8 cellular contexts compared by ENCODE assay signal in the genomic region with DNA sequence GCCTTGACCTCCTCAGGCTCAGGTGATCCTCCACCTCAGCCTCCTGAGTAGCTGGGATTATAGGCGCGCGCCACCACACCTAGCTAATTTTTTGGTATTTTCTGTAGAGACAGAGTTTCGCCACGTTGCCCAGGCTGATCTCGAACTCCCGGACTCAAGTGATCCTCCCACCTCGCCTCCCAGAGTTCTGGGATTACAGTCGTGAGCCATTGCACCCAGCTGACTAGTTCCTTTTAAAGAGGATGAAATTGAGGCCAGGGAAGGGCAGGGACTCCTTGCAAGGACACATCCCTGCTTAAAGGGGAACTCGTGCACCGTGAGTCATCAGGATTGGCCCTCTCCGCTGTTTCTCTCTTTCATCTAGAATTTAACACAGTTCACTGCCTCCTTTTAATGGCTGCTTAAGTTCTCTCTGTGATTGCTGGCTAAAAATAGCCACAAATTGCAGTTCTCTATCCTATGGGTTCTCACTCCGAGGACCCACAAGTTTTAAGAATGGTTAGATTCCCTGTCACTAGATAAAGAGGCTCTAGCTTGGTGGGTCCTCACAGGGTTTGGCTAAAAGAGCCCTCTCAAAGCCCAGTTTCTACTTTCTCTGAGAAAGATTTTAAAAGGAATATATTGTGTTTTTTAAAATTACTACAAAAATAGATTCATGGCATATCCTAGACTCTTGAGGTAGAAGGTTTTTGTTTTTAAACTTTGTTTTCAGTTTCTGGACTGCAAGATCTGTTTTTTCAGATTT. TPM values are rescaled to one million over a fixed set of nuclear protein-coding genes. Genes with fewer than 3 reads are reported as not detected.
A peak's percentile ranks its signal among the peaks of the same experiment; 100 is the strongest.
DNase-seq lines count a peak whose midpoint lies in the region; ATAC-seq and TF ChIP-seq lines count a peak whose summit lies in the region.

No MANE protein-coding gene starts in this region.

- peaks cover 7% of the 10 kb centered on the region for H3F3A ChIP-seq in DOHH2 (ENCODE audit: control insufficient read depth, insufficient read depth)

- no peaks in the 10 kb centered on the region for H4K20me1 ChIP-seq in DOHH2 (ENCODE audit: control insufficient read depth, insufficient read depth, low read depth, low read length)

- H3K9me2 ChIP-seq in DOHH2 (replicated peaks; ENCODE audit: control insufficient read depth, low read length) = no peaks in the 10 kb centered on the region

- peak overlapping the region; percentile 98 for H3K9ac ChIP-seq in adipocyte (ENCODE audit: low read length)
- no peak overlapping the region for H3K9ac ChIP-seq in parathyroid adenoma

- H3K36me3 ChIP-seq in DOHH2 (ENCODE audit: control insufficient read depth, low read length) = peaks cover 2% of the 10 kb centered on the region
- H3K36me3 ChIP-seq in MG63 = no peaks in the 10 kb centered on the region; the same call in 1 of the 2 replicates
- peaks cover 4% of the 10 kb centered on the region for H3K36me3 ChIP-seq in adipocyte (ENCODE audit: control insufficient read depth, insufficient read depth, low read length, severe bottlenecking)
- H3K36me3 ChIP-seq in heart right ventricle = peaks cover 0 to 15% (median 0%) of the 10 kb centered on the region in 9 donors
- no peaks in the 10 kb centered on the region for H3K36me3 ChIP-seq in parathyroid adenoma (ENCODE audit: control insufficient read depth, insufficient read depth, low read length)

- ATAC-seq in heart right ventricle (peak; percentile 32 to 83 (median 70)), HG03097 (IDR thresholded peaks at IDR 0.05; ENCODE audit: low FRiP score, unreplicated experiment) (no peak), GM21529 (IDR thresholded peaks at IDR 0.05; ENCODE audit: unreplicated experiment) (no peak)

- H3K79me2 ChIP-seq in DOHH2 (ENCODE audit: control insufficient read depth, low read length) (peaks cover 27% of the 10 kb centered on the region), parathyroid adenoma (no peaks in the 10 kb centered on the region)

- no peaks in the 10 kb centered on the region for H3K9me3 ChIP-seq in DOHH2 (ENCODE audit: control insufficient read depth, insufficient read depth, low read length)
- no peaks in the 10 kb centered on the region for H3K9me3 ChIP-seq in MG63
- H3K9me3 ChIP-seq in adipocyte (ENCODE audit: control insufficient read depth, low read length) = no peaks in the 10 kb centered on the region
- no peaks in the 10 kb centered on the region for H3K9me3 ChIP-seq in heart right ventricle
- no peaks in the 10 kb centered on the region for H3K9me3 ChIP-seq in parathyroid adenoma (ENCODE audit: control insufficient read depth, low read length)

- H3K27ac ChIP-seq in DOHH2 (ENCODE audit: low read depth, low read length) (no peak overlapping the region), heart right ventricle (peak overlapping the region; percentile 87 to 98 (median 96)), parathyroid adenoma (peak overlapping the region; percentile 57)

- H3K27me3 ChIP-seq in DOHH2 (ENCODE audit: control insufficient read depth, low read length) (no peaks in the 10 kb centered on the region), MG63 (no peaks in the 10 kb centered on the region), adipocyte (replicated peaks; ENCODE audit: control insufficient read depth, insufficient read depth, low read length) (no peaks in the 10 kb centered on the region), heart right ventricle (no peaks in the 10 kb centered on the region), parathyroid adenoma (ENCODE audit: control insufficient read depth, insufficient read depth, low read length) (no peaks in the 10 kb centered on the region)

- peaks cover 32% of the 10 kb centered on the region for H3K4me1 ChIP-seq in DOHH2 (ENCODE audit: control insufficient read depth, low read length)
- H3K4me1 ChIP-seq in adipocyte (ENCODE audit: control insufficient read depth, insufficient read depth, low read length) = peaks cover 37% of the 10 kb centered on the region
- H3K4me1 ChIP-seq in heart right ventricle = peaks cover 0 to 61% (median 14%) of the 10 kb centered on the region in 9 donors
- peaks cover 6% of the 10 kb centered on the region for H3K4me1 ChIP-seq in parathyroid adenoma

- TF ChIP-seq CTCF in DOHH2 (IDR thresholded peaks at IDR 0.05; ENCODE audit: low read depth, low read length, poor library complexity, severe bottlenecking) (no peak), heart right ventricle (IDR thresholded peaks at IDR 0.05) (no peak), parathyroid adenoma (IDR thresholded peaks at IDR 0.05) (no peak)

- whole genome bisulfite sequencing in heart right ventricle, 2 donors = 50 to 51% methylated on average over 13 of the region's 13 CpGs

- H3K4me3 ChIP-seq in DOHH2 (ENCODE audit: low read length) (peak overlapping the region; percentile 90), MG63 (peak overlapping the region; percentile 60), adipocyte (ENCODE audit: low read length) (peak overlapping the region; percentile 92), heart right ventricle (peak overlapping the region in 9 of 10 donors; percentile 68 to 93 (median 85)), parathyroid adenoma (ENCODE audit: low read depth, low read length) (peak overlapping the region; percentile 64)

- H2AFZ ChIP-seq in parathyroid adenoma = peak overlapping the region; percentile 63

- DNase-seq in MG63 (peak; percentile 81), adipocyte (ENCODE audit: low read depth) (peak; percentile 92), heart right ventricle (peak; percentile 24 to 73), NCI-H1930 (lab: John Stamatoyannopoulos, UW) (no peak)

- H3K4me2 ChIP-seq in DOHH2 (ENCODE audit: low read length) = peak overlapping the region; percentile 84
- H3K4me2 ChIP-seq in parathyroid adenoma (ENCODE audit: low read length) = peak overlapping the region; percentile 88

- intact Hi-C loops in heart right ventricle (cut with DNase I) = loop anchor here in 3 of 10 donors (2.0 to 10.0 kb wide), 3 partner anchors 18 to 680 kb away; a partner anchor contains a TSS

RNA-seq across cellular contexts. Expression of a gene that starts 1.4 kb away (rescaled TPM):
- 258 and 273 TPM in 2 replicates for total RNA-seq in MG63 (2014; rRNA removed; shearing (Covaris generic); ENCODE audit: low replicate concordance)
- 100 to 1,000 TPM in 3 of 10 donors, 10 to 100 TPM in 7; 72.8 to 120 (median 88.4) TPM for total RNA-seq in heart right ventricle
- polyA plus RNA-seq in heart right ventricle = 10 to 100 TPM; 17.5 to 57.9 TPM

RNA-seq across cellular contexts. Expression of a gene that starts 18.2 kb away (rescaled TPM):
- total RNA-seq in MG63 (2014; rRNA removed; shearing (Covaris generic); ENCODE audit: low replicate concordance) = 23.4 and 34.4 TPM in 2 replicates
- 10 to 100 TPM; 18.1 to 32.9 (median 20.7) TPM for total RNA-seq in heart right ventricle
- polyA plus RNA-seq in heart right ventricle = 10 to 100 TPM in 1 of 2 donors, 1 to 10 TPM in 1; 4.0 to 13.4 TPM

RNA-seq across cellular contexts. Expression of a gene that starts 18.2 kb away (rescaled TPM):
- 0.62 and 1.8 TPM in 2 replicates for total RNA-seq in MG63 (2014; rRNA removed; shearing (Covaris generic); ENCODE audit: low replicate concordance)
- total RNA-seq in heart right ventricle = 1 to 10 TPM; 3.2 to 7.4 (median 4.7) TPM
- polyA plus RNA-seq in heart right ventricle = under 1 TPM; 0.29 to 0.59 TPM

Comparison
In these comparisons a context has a peak if more than half of its experiments do, and no peak if none do; other contexts are left out.
1. DNase-seq: peak in MG63 (single experiment), adipocyte (single experiment) and heart right ventricle (2 of 2); none in NCI-H1930 (0 of 2).
2. ATAC-seq: peak in heart right ventricle (8 of 8); none in HG03097 (single experiment) and GM21529 (single experiment).
3. Peak in every context shown above with its lines, with median percentiles within 50 percentile points of each other: H3K4me3 ChIP-seq.